ENCODE assay signal across 12 cellular contexts in the genomic region with DNA sequence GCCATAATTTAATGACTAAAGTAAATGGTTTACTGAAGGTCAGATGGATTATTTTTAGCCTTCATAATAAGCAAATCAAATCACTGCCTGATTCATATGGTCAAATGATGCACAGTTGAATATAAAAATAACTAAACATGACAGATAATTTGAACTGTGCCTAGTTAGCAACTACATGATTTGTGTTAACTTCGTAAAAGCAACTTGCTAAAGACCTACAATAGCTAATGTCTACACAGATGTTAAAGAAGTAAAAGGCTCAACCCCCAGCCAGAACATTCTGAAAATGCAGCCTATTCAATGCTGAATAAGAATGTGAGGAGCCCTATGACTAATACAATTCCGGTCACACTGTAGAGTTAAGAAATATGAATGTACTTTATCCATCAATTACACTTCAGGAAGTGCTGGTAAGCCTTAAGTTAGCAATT.
DNase-seq lines count a peak whose midpoint lies in the region; ATAC-seq and TF ChIP-seq lines count a peak whose summit lies in the region.
"Had no signal": no experiment of that assay in that cellular context is flagged by ENCODE, and none has a peak within 500 bp of the region (broad histone marks: within the 10 kb centered on the region; RNA-seq: fewer than 3 reads in every experiment).

No MANE protein-coding gene starts in this region.

- in situ Hi-C loops in astrocyte of the cerebellum (cut with HindIII; ENCODE audit: low sequenced_read_pairs): no loop called here

- no peaks in the 10 kb centered on the region for H3K9me3 Mint-ChIP-seq in activated CD4-positive, alpha-beta T cell treated with anti-CD3 and anti-CD28 coated beads, Interleukin-2, amount 10 ng/mL, durations not matched to agents 24 days and 14 days

- CTCF ChIA-PET in A673 (lab: Charles Lee): no interaction called here

- H4K8ac ChIP-seq in trophoblast cell (ENCODE audit: low read depth, low read length): no peak overlapping the region

- H3K27me3 Mint-ChIP-seq in activated CD4-positive, alpha-beta T cell treated with anti-CD3 and anti-CD28 coated beads, Interleukin-2, amount 10 ng/mL, durations not matched to agents 24 days and 14 days: no peaks in the 10 kb centered on the region
- H3K27me3 Mint-ChIP-seq: activated CD4-positive, alpha-beta T cell treated with anti-CD3 and anti-CD28 coated beads, Interleukin-2, amount 10 ng/mL, durations not matched to agents 7 days and 5 days; T-helper 17 cell had no signal

- H3K27me3 ChIP-seq in A673 (replicated peaks; ENCODE audit: insufficient read depth, low read depth, low read length, poor library complexity): no peaks in the 10 kb centered on the region
- no peaks in the 10 kb centered on the region for H3K27me3 ChIP-seq in foreskin keratinocyte
- H3K27me3 ChIP-seq in trophoblast cell (ENCODE audit: insufficient read depth, low read length): no peaks in the 10 kb centered on the region
- H3K27me3 ChIP-seq: ascending aorta had no signal

- BruUV-seq in A673 (replicated peaks; lab: Mats Ljungman, UMichigan): no TSS peak

- no peaks in the 10 kb centered on the region for H3K36me3 ChIP-seq in A673 (ENCODE audit: insufficient read depth, low read length, poor library complexity, severe bottlenecking)
- no peaks in the 10 kb centered on the region for H3K36me3 ChIP-seq in trophoblast cell (ENCODE audit: control insufficient read depth in 1 of 2, insufficient read depth in 2 of 2, low read length in 2 of 2)
- H3K36me3 ChIP-seq: ascending aorta had no signal

- H2BK5ac ChIP-seq in trophoblast cell (ENCODE audit: low read depth, low read length, poor library complexity): no peak overlapping the region

- no peak overlapping the region for H3K14ac ChIP-seq in trophoblast cell (ENCODE audit: low read length)

- peak overlapping the region; percentile 5 for H3K27ac ChIP-seq in A673 (ENCODE audit: low read depth, low read length, poor library complexity, severe bottlenecking)
- no peak overlapping the region for H3K27ac ChIP-seq in foreskin keratinocyte
- no peak overlapping the region for H3K27ac ChIP-seq in trophoblast cell (ENCODE audit: low read depth, low read length)
- H3K27ac ChIP-seq: A549, ascending aorta had no signal

- WGBS in trophoblast cell (ENCODE audit: extremely low coverage, insufficient coverage, insufficient read length): no CpG with 5 or more reads among the region's 2 CpGs

- peak; percentile 51 for ATAC-seq in HG03432 (IDR thresholded peaks at IDR 0.05; ENCODE audit: unreplicated experiment)
- ATAC-seq in foreskin keratinocyte: peak; percentile 94
- no peak for ATAC-seq in GM18520 (IDR thresholded peaks at IDR 0.05; ENCODE audit: unreplicated experiment)
- ATAC-seq: A549, T-helper 17 cell had no signal

- no peaks in the 10 kb centered on the region for H3K9me3 ChIP-seq in A673 (ENCODE audit: low read depth, low read length, poor library complexity, severe bottlenecking)
- no peaks in the 10 kb centered on the region for H3K9me3 ChIP-seq in trophoblast cell (ENCODE audit: insufficient read depth, low read depth, low read length)
- H3K9me3 ChIP-seq: A549, ascending aorta had no signal

- H2BK12ac ChIP-seq in trophoblast cell (ENCODE audit: low read length): no peak overlapping the region

- no peak overlapping the region for H4K12ac ChIP-seq in trophoblast cell (ENCODE audit: low read depth, low read length)

- H2AFZ ChIP-seq in trophoblast cell (ENCODE audit: insufficient read depth, low read length, poor library complexity): no peak overlapping the region

- H3K4me3 ChIP-seq in A673 (ENCODE audit: low read depth, low read length, poor library complexity, severe bottlenecking): no peak overlapping the region
- no peak overlapping the region for H3K4me3 ChIP-seq in astrocyte of the cerebellum (ENCODE audit: low read depth, low read length)
- no peak overlapping the region for H3K4me3 ChIP-seq in trophoblast cell (ENCODE audit: low read depth, low read length)
- H3K4me3 ChIP-seq: A549, ascending aorta had no signal

- POLR2A ChIA-PET in A673 (lab: Charles Lee; ENCODE audit: low non-redundant PET): no interaction called here

- H3K4me1 Mint-ChIP-seq in activated CD4-positive, alpha-beta T cell treated with anti-CD3 and anti-CD28 coated beads, Interleukin-2, amount 10 ng/mL, durations not matched to agents 24 days and 14 days: no peaks in the 10 kb centered on the region
- H3K4me1 Mint-ChIP-seq: T-helper 17 cell had no signal

- no peak overlapping the region for H3K18ac ChIP-seq in trophoblast cell (ENCODE audit: low read length)

- H3K9ac ChIP-seq in trophoblast cell (ENCODE audit: low read length): no peak overlapping the region

- no peaks in the 10 kb centered on the region for H3K79me1 ChIP-seq in trophoblast cell (ENCODE audit: low read length)

- H3K4ac ChIP-seq in trophoblast cell (ENCODE audit: low read depth, low read length): no peak overlapping the region

- no peaks in the 10 kb centered on the region for H3K36me3 Mint-ChIP-seq in activated CD4-positive, alpha-beta T cell treated with anti-CD3 and anti-CD28 coated beads, Interleukin-2, amount 10 ng/mL, durations not matched to agents 24 days and 14 days (ENCODE audit: low read depth)

- no peak overlapping the region for H3K4me3 Mint-ChIP-seq in activated CD4-positive, alpha-beta T cell treated with anti-CD3 and anti-CD28 coated beads, Interleukin-2, amount 10 ng/mL, durations not matched to agents 24 days and 14 days
- H3K4me3 Mint-ChIP-seq: activated CD4-positive, alpha-beta T cell treated with anti-CD3 and anti-CD28 coated beads, Interleukin-2, amount 10 ng/mL, durations not matched to agents 7 days and 5 days; T-helper 17 cell had no signal

- intact Hi-C loops in A673 (cut with micrococcal nuclease; ENCODE audit: unreplicated experiment): no loop called here
- intact Hi-C loops in activated CD4-positive, alpha-beta T cell treated with anti-CD3 and anti-CD28 coated beads, Interleukin-2, amount 10 ng/mL, durations not matched to agents 24 days and 14 days (cut with micrococcal nuclease): no loop called here

- no peak for TF ChIP-seq CTCF in A673 (conservative IDR thresholded peaks at IDR 0.05; ENCODE audit: low read depth, low read length)
- no peak for TF ChIP-seq CTCF in astrocyte of the cerebellum (IDR thresholded peaks at IDR 0.05; ENCODE audit: low read depth, low read length, missing control alignments)
- TF ChIP-seq CTCF in foreskin keratinocyte (conservative IDR thresholded peaks at IDR 0.05): no peak

- no peak overlapping the region for H2AK5ac ChIP-seq in trophoblast cell (ENCODE audit: low read length)

- H3K4me1 ChIP-seq in A673 (ENCODE audit: insufficient read depth, low read length, poor library complexity, severe bottlenecking) (peaks cover 45% of the 10 kb centered on the region), foreskin keratinocyte (peaks cover 9% of the 10 kb centered on the region), trophoblast cell (ENCODE audit: control insufficient read depth in 1 of 2, insufficient read depth in 2 of 2, low read length in 2 of 2) (no peaks in the 10 kb centered on the region)

- no peak overlapping the region for H3K23ac ChIP-seq in trophoblast cell (ENCODE audit: low read length)

- H2BK120ac ChIP-seq in trophoblast cell (ENCODE audit: insufficient read depth, low read length, poor library complexity): no peak overlapping the region

- no peak overlapping the region for H3K27ac Mint-ChIP-seq in activated CD4-positive, alpha-beta T cell treated with anti-CD3 and anti-CD28 coated beads, Interleukin-2, amount 10 ng/mL, durations not matched to agents 24 days and 14 days
- H3K27ac Mint-ChIP-seq: activated CD4-positive, alpha-beta T cell treated with anti-CD3 and anti-CD28 coated beads, Interleukin-2, amount 10 ng/mL, durations not matched to agents 7 days and 5 days; T-helper 17 cell had no signal

- no peak overlapping the region for H4K91ac ChIP-seq in trophoblast cell (ENCODE audit: low read depth, low read length)

- no peaks in the 10 kb centered on the region for H3K79me2 ChIP-seq in trophoblast cell (ENCODE audit: control insufficient read depth, insufficient read depth, low read length, poor library complexity)

- DNase-seq in A673 (ENCODE audit: low spot score): peak; percentile 81
- DNase-seq in astrocyte of the cerebellum (ENCODE audit: low read depth): peak; percentile 35
- DNase-seq in foreskin keratinocyte: peak; percentile 23 to 62
- no peak for DNase-seq in activated CD4-positive, alpha-beta T cell treated with anti-CD3 and anti-CD28 coated beads, Interleukin-2, amount 10 ng/mL, durations not matched to agents 24 days and 14 days
- no peak for DNase-seq in trophoblast cell
- no peak for DNase-seq in NCI-H2081 (lab: John Stamatoyannopoulos, UW)
- DNase-seq: activated CD4-positive, alpha-beta T cell treated with anti-CD3 and anti-CD28 coated beads, Interleukin-2, amount 10 ng/mL, durations not matched to agents 7 days and 5 days; T-helper 17 cell had no signal

- no peak overlapping the region for H3K4me2 ChIP-seq in trophoblast cell (ENCODE audit: low read length)
- H3K4me2 ChIP-seq: A549 had no signal

Comparison
In these comparisons a context has a peak if more than half of its experiments do, and no peak if none do; other contexts are left out.
1. DNase-seq: peak in A673 (single experiment), astrocyte of the cerebellum (single experiment) and foreskin keratinocyte (2 of 2); none in activated CD4-positive, alpha-beta T cell treated with anti-CD3 and anti-CD28 coated beads, Interleukin-2, amount 10 ng/mL, durations not matched to agents 24 days and 14 days (single experiment), trophoblast cell (0 of 2) and NCI-H2081 (0 of 2).